ENCODE assay signal across 1 cellular context in genomic region chr2:106030287-106031268, GRCh38.
A peak's percentile ranks its signal among the peaks of the same experiment; 100 is the strongest.
TF ChIP-seq lines count a peak whose summit lies in the region.

No MANE protein-coding gene starts in this region.

TF ChIP-seq in HepG2, 621 proteins besides CTCF, POLR2A, EP300 and RAD21 (continued from another document and continues in another):
- peak; percentile 90 for TF ChIP-seq SOX5 (CRISPR knock-in tag; IDR thresholded peaks at IDR 0.05; ENCODE audit: borderline replicate concordance)
- 0 out of 2 replicates have a peak, but pooled peaks have one; percentile 66 for TF ChIP-seq ZNF3 (CRISPR knock-in tag; IDR thresholded peaks at IDR 0.05)
- peak; percentile 44; the same call in 1 of the 2 replicates for TF ChIP-seq ZNF670 (CRISPR knock-in tag; IDR thresholded peaks at IDR 0.05; ENCODE audit: borderline replicate concordance)
- peak; percentile 84 for TF ChIP-seq MIER2 (CRISPR knock-in tag; IDR thresholded peaks at IDR 0.05)
- TF ChIP-seq SMC3 (IDR thresholded peaks at IDR 0.05; ENCODE audit: low read length) = peak; percentile 53; the same call in 1 of the 2 replicates
- TF ChIP-seq, protein P1, sequence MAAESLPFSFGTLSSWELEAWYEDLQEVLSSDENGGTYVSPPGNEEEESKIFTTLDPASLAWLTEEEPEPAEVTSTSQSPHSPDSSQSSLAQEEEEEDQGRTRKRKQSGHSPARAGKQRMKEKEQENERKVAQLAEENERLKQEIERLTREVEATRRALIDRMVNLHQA (CRISPR knock-in tag; IDR thresholded peaks at IDR 0.05) = no peak
- TF ChIP-seq SSRP1 (CRISPR knock-in tag; IDR thresholded peaks at IDR 0.05) = peak; percentile 79; the same call in 1 of the 2 replicates
- peak; percentile 26; the same call in 1 of the 2 replicates for TF ChIP-seq YEATS2 (CRISPR knock-in tag; IDR thresholded peaks at IDR 0.05; ENCODE audit: borderline replicate concordance)
- peak; percentile 30; the same call in 1 of the 2 replicates for TF ChIP-seq ZNF749 (CRISPR knock-in tag; IDR thresholded peaks at IDR 0.05; ENCODE audit: borderline replicate concordance)
- TF ChIP-seq PRPF4 (IDR thresholded peaks at IDR 0.05; ENCODE audit: low read depth, low read length, poor library complexity, severe bottlenecking) = no peak
- peak; percentile 84 for TF ChIP-seq THAP11 (CRISPR knock-in tag; IDR thresholded peaks at IDR 0.05)
- peak; percentile 63; the same call in 1 of the 2 replicates for TF ChIP-seq ARID4A (CRISPR knock-in tag; IDR thresholded peaks at IDR 0.05; ENCODE audit: borderline replicate concordance)
- 0 out of 2 replicates have a peak, but pooled peaks have one; percentile 54 for TF ChIP-seq ZNF878 (CRISPR knock-in tag; IDR thresholded peaks at IDR 0.05)
- TF ChIP-seq SP5 (CRISPR knock-in tag; IDR thresholded peaks at IDR 0.05; ENCODE audit: borderline replicate concordance, low read depth) = peak; percentile 89
- TF ChIP-seq, protein P2, sequence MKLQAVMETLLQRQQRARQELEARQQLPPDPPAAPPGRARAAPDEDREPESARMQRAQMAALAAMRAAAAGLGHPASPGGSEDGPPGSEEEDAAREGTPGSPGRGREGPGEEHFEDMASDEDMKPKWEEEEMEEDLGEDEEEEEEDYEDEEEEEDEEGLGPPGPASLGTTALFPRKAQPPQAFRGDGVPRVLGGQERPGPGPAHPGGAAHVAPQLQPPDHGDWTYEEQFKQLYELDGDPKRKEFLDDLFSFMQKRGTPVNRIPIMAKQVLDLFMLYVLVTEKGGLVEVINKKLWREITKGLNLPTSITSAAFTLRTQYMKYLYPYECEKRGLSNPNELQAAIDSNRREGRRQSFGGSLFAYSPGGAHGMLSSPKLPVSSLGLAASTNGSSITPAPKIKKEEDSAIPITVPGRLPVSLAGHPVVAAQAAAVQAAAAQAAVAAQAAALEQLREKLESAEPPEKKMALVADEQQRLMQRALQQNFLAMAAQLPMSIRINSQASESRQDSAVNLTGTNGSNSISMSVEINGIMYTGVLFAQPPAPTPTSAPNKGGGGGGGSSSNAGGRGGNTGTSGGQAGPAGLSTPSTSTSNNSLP (IDR thresholded peaks at IDR 0.05; ENCODE audit: low read depth, low read length) = peak; percentile 83
- TF ChIP-seq DPF2 (CRISPR knock-in tag; IDR thresholded peaks at IDR 0.05; ENCODE audit: borderline replicate concordance, low read depth) = peak; percentile 97
- peak; percentile 89 for TF ChIP-seq ZNF781 (CRISPR knock-in tag; IDR thresholded peaks at IDR 0.05; ENCODE audit: borderline replicate concordance, not compliant biosample characterization)
- peak in 1 of 2 experiments; percentile 99; a peak in 2 of 4 replicates for TF ChIP-seq KLF16 (CRISPR knock-in tag; IDR thresholded peaks at IDR 0.05)
- no peak for TF ChIP-seq ZNF777 (CRISPR knock-in tag; IDR thresholded peaks at IDR 0.05)
- peak; percentile 74; the same call in 1 of the 2 replicates for TF ChIP-seq MEF2D (CRISPR knock-in tag; IDR thresholded peaks at IDR 0.05)
- no peak for TF ChIP-seq SRY (CRISPR knock-in tag; IDR thresholded peaks at IDR 0.05)
- peak; percentile 74; the same call in 1 of the 2 replicates for TF ChIP-seq SOX13 (IDR thresholded peaks at IDR 0.05)
- peak in 1 of 2 experiments; percentile 92; a peak in 2 of 4 replicates for TF ChIP-seq SOX13 (CRISPR knock-in tag; conservative IDR thresholded peaks at IDR 0.05 in 1 of 2, IDR thresholded peaks at IDR 0.05 in 1 of 2)
- no peak for TF ChIP-seq JDP2 (CRISPR knock-in tag; IDR thresholded peaks at IDR 0.05; ENCODE audit: borderline replicate concordance)
- TF ChIP-seq, protein P3, sequence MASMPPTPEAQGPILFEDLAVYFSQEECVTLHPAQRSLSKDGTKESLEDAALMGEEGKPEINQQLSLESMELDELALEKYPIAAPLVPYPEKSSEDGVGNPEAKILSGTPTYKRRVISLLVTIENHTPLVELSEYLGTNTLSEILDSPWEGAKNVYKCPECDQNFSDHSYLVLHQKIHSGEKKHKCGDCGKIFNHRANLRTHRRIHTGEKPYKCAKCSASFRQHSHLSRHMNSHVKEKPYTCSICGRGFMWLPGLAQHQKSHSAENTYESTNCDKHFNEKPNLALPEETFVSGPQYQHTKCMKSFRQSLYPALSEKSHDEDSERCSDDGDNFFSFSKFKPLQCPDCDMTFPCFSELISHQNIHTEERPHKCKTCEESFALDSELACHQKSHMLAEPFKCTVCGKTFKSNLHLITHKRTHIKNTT (CRISPR knock-in tag; IDR thresholded peaks at IDR 0.05) = no peak
- TF ChIP-seq, protein P4, sequence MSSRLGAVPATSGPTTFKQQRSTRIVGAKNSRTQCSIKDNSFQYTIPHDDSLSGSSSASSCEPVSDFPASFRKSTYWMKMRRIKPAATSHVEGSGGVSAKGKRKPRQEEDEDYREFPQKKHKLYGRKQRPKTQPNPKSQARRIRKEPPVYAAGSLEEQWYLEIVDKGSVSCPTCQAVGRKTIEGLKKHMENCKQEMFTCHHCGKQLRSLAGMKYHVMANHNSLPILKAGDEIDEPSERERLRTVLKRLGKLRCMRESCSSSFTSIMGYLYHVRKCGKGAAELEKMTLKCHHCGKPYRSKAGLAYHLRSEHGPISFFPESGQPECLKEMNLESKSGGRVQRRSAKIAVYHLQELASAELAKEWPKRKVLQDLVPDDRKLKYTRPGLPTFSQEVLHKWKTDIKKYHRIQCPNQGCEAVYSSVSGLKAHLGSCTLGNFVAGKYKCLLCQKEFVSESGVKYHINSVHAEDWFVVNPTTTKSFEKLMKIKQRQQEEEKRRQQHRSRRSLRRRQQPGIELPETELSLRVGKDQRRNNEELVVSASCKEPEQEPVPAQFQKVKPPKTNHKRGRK (CRISPR knock-in tag; IDR thresholded peaks at IDR 0.05) = peak; percentile 38; the same call in 1 of the 2 replicates
- TF ChIP-seq, protein P5, sequence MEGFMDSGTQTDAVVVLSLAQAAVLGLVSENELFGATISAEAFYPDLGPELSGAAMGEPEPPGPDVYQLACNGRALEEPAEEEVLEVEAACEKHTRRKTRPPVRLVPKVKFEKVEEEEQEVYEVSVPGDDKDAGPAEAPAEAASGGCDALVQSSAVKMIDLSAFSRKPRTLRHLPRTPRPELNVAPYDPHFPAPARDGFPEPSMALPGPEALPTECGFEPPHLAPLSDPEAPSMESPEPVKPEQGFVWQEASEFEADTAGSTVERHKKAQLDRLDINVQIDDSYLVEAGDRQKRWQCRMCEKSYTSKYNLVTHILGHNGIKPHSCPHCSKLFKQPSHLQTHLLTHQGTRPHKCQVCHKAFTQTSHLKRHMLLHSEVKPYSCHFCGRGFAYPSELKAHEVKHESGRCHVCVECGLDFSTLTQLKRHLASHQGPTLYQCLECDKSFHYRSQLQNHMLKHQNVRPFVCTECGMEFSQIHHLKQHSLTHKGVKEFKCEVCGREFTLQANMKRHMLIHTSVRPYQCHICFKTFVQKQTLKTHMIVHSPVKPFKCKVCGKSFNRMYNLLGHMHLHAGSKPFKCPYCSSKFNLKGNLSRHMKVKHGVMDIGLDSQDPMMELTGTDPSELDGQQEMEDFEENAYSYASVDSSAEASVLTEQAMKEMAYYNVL (CRISPR knock-in tag; IDR thresholded peaks at IDR 0.05; ENCODE audit: borderline replicate concordance) = peak; percentile 87
- TF ChIP-seq KDM2A (CRISPR knock-in tag; IDR thresholded peaks at IDR 0.05; ENCODE audit: borderline replicate concordance, low read depth) = peak; percentile 59
- peak; percentile 74; the same call in 1 of the 2 replicates for TF ChIP-seq ZSCAN9 (CRISPR knock-in tag; IDR thresholded peaks at IDR 0.05; ENCODE audit: borderline replicate concordance)
- TF ChIP-seq ZNF570 (CRISPR knock-in tag; IDR thresholded peaks at IDR 0.05; ENCODE audit: borderline replicate concordance) = no peak
- TF ChIP-seq KDM1A (CRISPR knock-in tag; IDR thresholded peaks at IDR 0.05) = peak; percentile 97
- TF ChIP-seq ZNF564 (CRISPR knock-in tag; IDR thresholded peaks at IDR 0.05) = 0 out of 2 replicates have a peak, but pooled peaks have one; percentile 46
- no peak for TF ChIP-seq RFX5 (IDR thresholded peaks at IDR 0.05; ENCODE audit: low read depth, low read length)
- peak; percentile 96 for TF ChIP-seq FOXA3 (CRISPR knock-in tag; IDR thresholded peaks at IDR 0.05)
- TF ChIP-seq ETV6 (CRISPR knock-in tag; conservative IDR thresholded peaks at IDR 0.05) = no peak
- no peak for TF ChIP-seq ELK4 (CRISPR knock-in tag; IDR thresholded peaks at IDR 0.05; ENCODE audit: borderline replicate concordance)
- TF ChIP-seq BRD4 (CRISPR knock-in tag; IDR thresholded peaks at IDR 0.05) = no peak
- TF ChIP-seq STAT5B (CRISPR knock-in tag; IDR thresholded peaks at IDR 0.05) = 0 out of 2 replicates have a peak, but pooled peaks have one; percentile 33
- peak; percentile 79; the same call in 1 of the 2 replicates for TF ChIP-seq ZNF747 (CRISPR knock-in tag; IDR thresholded peaks at IDR 0.05; ENCODE audit: borderline replicate concordance)
- TF ChIP-seq ZNF441 (CRISPR knock-in tag; IDR thresholded peaks at IDR 0.05; ENCODE audit: borderline replicate concordance) = peak; percentile 77; the same call in 1 of the 2 replicates
- TF ChIP-seq TP53 (CRISPR knock-in tag; conservative IDR thresholded peaks at IDR 0.05) = no peak
- peak; percentile 100 for TF ChIP-seq CEBPB (IDR thresholded peaks at IDR 0.05; ENCODE audit: borderline replicate concordance, low read depth, low read length)
- peak; percentile 39 for TF ChIP-seq ASH2L (IDR thresholded peaks at IDR 0.05; ENCODE audit: insufficient read length, low read depth, low read length)
- no peak for TF ChIP-seq ZNF496 (CRISPR knock-in tag; IDR thresholded peaks at IDR 0.05; ENCODE audit: insufficient replicate concordance)
- TF ChIP-seq ZNF629 (CRISPR knock-in tag; conservative IDR thresholded peaks at IDR 0.05) = peak; percentile 56
- TF ChIP-seq SOX6 (IDR thresholded peaks at IDR 0.05) = no peak
- TF ChIP-seq SOX6 (CRISPR knock-in tag; IDR thresholded peaks at IDR 0.05) = peak; percentile 97
- TF ChIP-seq POGZ (CRISPR knock-in tag; IDR thresholded peaks at IDR 0.05) = peak; percentile 94
- TF ChIP-seq, protein P6, sequence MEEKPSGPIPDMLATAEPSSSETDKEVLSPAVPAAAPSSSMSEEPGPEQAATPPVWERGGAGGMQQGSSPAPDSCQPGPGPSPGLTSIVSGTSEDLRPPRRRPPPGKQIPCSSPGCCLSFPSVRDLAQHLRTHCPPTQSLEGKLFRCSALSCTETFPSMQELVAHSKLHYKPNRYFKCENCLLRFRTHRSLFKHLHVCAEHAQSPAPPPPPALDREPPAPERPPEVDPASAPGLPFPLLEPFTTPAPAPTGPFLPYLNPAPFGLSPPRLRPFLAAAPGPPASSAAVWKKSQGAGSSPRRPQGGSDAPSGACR (CRISPR knock-in tag; IDR thresholded peaks at IDR 0.05) = peak; percentile 82; the same call in 1 of the 2 replicates
- TF ChIP-seq STAG1 (CRISPR knock-in tag; IDR thresholded peaks at IDR 0.05) = peak; percentile 10; the same call in 1 of the 2 replicates
- TF ChIP-seq ZNF225 (CRISPR knock-in tag; IDR thresholded peaks at IDR 0.05) = peak; percentile 38; the same call in 1 of the 2 replicates
- TF ChIP-seq ZNF7 (CRISPR knock-in tag; IDR thresholded peaks at IDR 0.05) = no peak
- 0 out of 2 replicates have a peak, but pooled peaks have one; percentile 55 for TF ChIP-seq AKAP8 (CRISPR knock-in tag; IDR thresholded peaks at IDR 0.05)
- TF ChIP-seq FOXO1 (CRISPR knock-in tag; IDR thresholded peaks at IDR 0.05) = peak; percentile 98
- TF ChIP-seq ELF3 (CRISPR knock-in tag; IDR thresholded peaks at IDR 0.05) = peak; percentile 71
- TF ChIP-seq REPIN1 (CRISPR knock-in tag; IDR thresholded peaks at IDR 0.05; ENCODE audit: borderline replicate concordance, low read depth) = peak; percentile 97
- no peak for TF ChIP-seq YY1 (IDR thresholded peaks at IDR 0.05; ENCODE audit: insufficient read depth, insufficient replicate concordance, low read depth, low read length)
